ENCODE assay signal across 14 cellular contexts in the genomic region with DNA sequence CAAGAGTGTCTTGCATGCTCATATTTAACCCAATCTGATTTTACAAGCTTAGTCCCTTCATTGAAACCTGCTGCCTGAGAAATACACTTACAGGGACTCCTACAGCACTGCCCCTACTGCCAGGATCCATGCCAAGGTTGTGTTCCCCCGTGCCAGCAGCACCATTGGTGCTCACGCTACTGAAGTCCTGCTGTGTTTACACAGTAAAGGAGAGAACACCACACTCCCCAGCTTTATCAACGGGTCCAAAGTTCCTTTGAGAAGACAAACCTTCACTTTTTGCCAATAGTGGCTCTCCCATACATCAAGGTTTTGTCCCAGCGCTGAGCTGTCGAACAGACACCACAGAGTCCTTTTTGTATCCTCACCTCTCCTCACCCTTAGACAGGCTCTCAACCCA.
DNase-seq lines count a peak whose midpoint lies in the region; ATAC-seq, FAIRE-seq and TF ChIP-seq lines count a peak whose summit lies in the region.
"Had no signal": no experiment of that assay in that cellular context is flagged by ENCODE, and none has a peak within 500 bp of the region (broad histone marks: within the 10 kb centered on the region; RNA-seq: fewer than 3 reads in every experiment).

No MANE protein-coding gene starts in this region.

- H3K9me3 ChIP-seq in mucosa of descending colon (no peaks in the 10 kb centered on the region), testis (no peaks in the 10 kb centered on the region)
- H3K9me3 ChIP-seq: SK-N-SH, thoracic aorta had no signal

- H3K27me3 ChIP-seq in testis (no peaks in the 10 kb centered on the region), brain microvascular endothelial cell (replicated peaks) (no peaks in the 10 kb centered on the region)

- DNase-seq in GM19239 (ENCODE audit: insufficient read length, low spot score) (no peak), mucosa of descending colon (peak; percentile 36 to 51 (median 40)), testis (no peak), brain microvascular endothelial cell (no peak), NCI-H1694 (lab: John Stamatoyannopoulos, UW) (no peak)
- DNase-seq in activated CD4-positive, alpha-beta T cell treated with anti-CD3 and anti-CD28 coated beads, Interleukin-2, amount 50 U/mL, for 4 hours = no peak
- DNase-seq: activated T-cell treated with anti-CD3 and anti-CD28 coated beads, Interleukin-2, amount 50 U/mL, for 48 hours; aorta; KBM-7; NCI-H187 treated with DMSO at 0.1 percent for 48 hours; SK-N-SH had no signal

- H3K4me1 ChIP-seq in mucosa of descending colon (ENCODE audit: low read depth) = no peaks in the 10 kb centered on the region
- no peaks in the 10 kb centered on the region for H3K4me1 ChIP-seq in testis

- H3K4me3 ChIP-seq in mucosa of descending colon (no peak overlapping the region), testis (no peak overlapping the region), brain microvascular endothelial cell (ENCODE audit: low read depth, low read length) (no peak overlapping the region)
- H3K4me3 ChIP-seq: thoracic aorta had no signal

- FAIRE-seq in GM19239 (lab: Jason Lieb, UNC) = peak; percentile 26

- H3K36me3 ChIP-seq in mucosa of descending colon (ENCODE audit: low read depth) = no peaks in the 10 kb centered on the region
- H3K36me3 ChIP-seq in testis (ENCODE audit: low read depth, missing control alignments) = no peaks in the 10 kb centered on the region
- no peaks in the 10 kb centered on the region for H3K36me3 ChIP-seq in brain microvascular endothelial cell (replicated peaks)
- H3K36me3 ChIP-seq: thoracic aorta had no signal

- intact Hi-C loops in mucosa of descending colon (cut with DNase I, micrococcal nuclease) = no loop called here
- intact Hi-C loops in testis (cut with DNase I; ENCODE audit: low total_unique reads) = no loop called here

- TF ChIP-seq POLR2A in testis (IDR thresholded peaks at IDR 0.05) = no peak

- 84 to 86% methylated on average over 5 of the region's 5 CpGs for WGBS in testis, 2 donors

- no peak overlapping the region for H3K27ac ChIP-seq in testis
- H3K27ac ChIP-seq in brain microvascular endothelial cell = no peak overlapping the region
- H3K27ac ChIP-seq: thoracic aorta had no signal

- TF ChIP-seq CTCF in mucosa of descending colon (IDR thresholded peaks at IDR 0.05) (no peak), testis (IDR thresholded peaks at IDR 0.05) (no peak), brain microvascular endothelial cell (IDR thresholded peaks at IDR 0.05; ENCODE audit: low read depth, low read length, missing control alignments) (no peak)

- in situ Hi-C loops in brain microvascular endothelial cell (cut with HindIII; ENCODE audit: low pct_ligation_motif_present, low sequenced_read_pairs) = no loop called here

- ATAC-seq in GM21723 (IDR thresholded peaks at IDR 0.05; ENCODE audit: unreplicated experiment) (peak; percentile 16), HG03342 (IDR thresholded peaks at IDR 0.05; ENCODE audit: unreplicated experiment) (peak; percentile 16), mucosa of descending colon (peak; percentile 89)

Comparison
In these comparisons a context has a peak if more than half of its experiments do, and no peak if none do; other contexts are left out.
1. DNase-seq: peak in mucosa of descending colon (3 of 3); none in GM19239 (single experiment), testis (single experiment), activated CD4-positive, alpha-beta T cell treated with anti-CD3 and anti-CD28 coated beads, Interleukin-2, amount 50 U/mL, for 4 hours (0 of 2), brain microvascular endothelial cell (single experiment) and NCI-H1694 (single experiment).
2. ATAC-seq: peak in every context shown above with its lines; median percentile 89 in mucosa of descending colon; 16 in GM21723; 16 in HG03342.